Comparison of ENCODE assay signal across 25 cellular contexts in the genomic region with DNA sequence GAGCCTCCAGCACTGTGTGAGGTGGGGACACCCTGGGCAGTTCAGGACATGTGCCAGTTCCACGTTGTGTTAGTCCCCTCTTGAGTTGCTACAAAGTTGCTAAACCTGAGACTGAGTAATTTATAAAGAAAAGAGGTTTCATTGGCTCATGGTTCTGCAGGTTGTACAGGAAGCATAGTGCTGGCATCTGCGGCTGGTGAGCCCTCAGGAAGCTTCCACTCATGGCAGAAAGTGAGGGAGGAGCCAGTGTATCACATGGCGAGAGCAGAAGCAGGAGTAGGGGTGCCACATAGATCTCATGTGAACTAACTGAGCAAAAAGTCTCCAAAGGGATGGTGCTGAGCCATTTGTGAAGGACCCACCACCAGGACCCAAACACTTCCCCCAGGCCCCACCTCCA. TPM values are rescaled to one million over a fixed set of nuclear protein-coding genes. Genes with fewer than 3 reads are reported as not detected.
"Had no signal": no experiment of that assay in that cellular context is flagged by ENCODE, and none has a peak within 500 bp of the region (broad histone marks: within the 10 kb centered on the region; RNA-seq: fewer than 3 reads in every experiment).

No MANE protein-coding gene starts in this region.

- DNase-seq: IMR-90, Kasumi-1, MM.1S, NCI-H1092 treated with DMSO at 0.1 percent for 48 hours, NCI-H1436, NCI-H187, NCI-H2029, NCI-H2081 treated with DMSO at 0.1 percent for 48 hours, NCI-H2171, NCI-H226, NCI-H446, NCI-H510A, NCI-H524 treated with DMSO at 0.1 percent for 48 hours, NCI-H69, NCI-H774, Right ventricle myocardium superior, RPMI8226, SIG-M5 had no signal

- FAIRE-seq: HepG2, RCC 7860 had no signal

- H3K4me3 ChIP-seq: SJSA1, SK-N-MC had no signal

- H3K27me3 ChIP-seq: SJSA1 had no signal

- H3K9ac ChIP-seq: KMS-11 had no signal

- H3K27ac ChIP-seq: KMS-11, SJSA1, SK-N-MC had no signal

- ATAC-seq: HepG2 had no signal

- H3K9me3 ChIP-seq: SJSA1 had no signal

- H3K4me1 ChIP-seq: SJSA1 had no signal

- H3K4me2 ChIP-seq: KMS-11 had no signal

RNA-seq across cellular contexts. Expression of a gene that starts 35.6 kb away (rescaled TPM):
- total RNA-seq: HT1080, IMR-90, M059J, SJSA1 had no signal
